8 cellular contexts compared by ENCODE assay signal in the genomic region with DNA sequence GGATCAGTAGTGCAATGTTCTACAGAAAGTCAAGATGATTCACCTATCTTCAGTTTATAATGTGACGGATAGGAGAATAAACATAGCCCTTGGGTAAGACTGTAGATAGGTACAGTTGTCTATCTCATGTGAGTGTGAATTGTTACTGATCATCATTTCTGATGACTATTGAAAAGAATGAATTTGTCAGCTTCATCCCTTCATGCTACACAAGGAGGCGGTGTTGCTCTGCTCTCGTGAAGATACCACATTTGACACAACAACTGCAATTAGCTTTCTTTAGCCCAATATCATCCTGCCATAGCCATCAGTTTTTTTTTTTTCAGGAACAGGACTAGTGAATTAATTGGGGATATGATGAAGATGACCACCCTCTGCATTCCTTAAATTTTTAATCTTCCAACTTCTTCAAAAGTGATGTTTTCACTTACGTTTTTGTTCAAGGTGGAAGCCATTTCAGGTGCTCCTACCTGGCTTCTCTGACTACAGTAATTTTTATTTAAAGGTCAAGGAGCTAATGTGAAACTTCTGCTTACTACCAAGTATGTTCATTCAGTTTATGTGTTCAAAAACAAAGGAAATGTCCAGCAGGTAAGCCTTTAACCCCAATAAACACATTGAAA.
A peak's percentile ranks its signal among the peaks of the same experiment; 100 is the strongest.
DNase-seq lines count a peak whose midpoint lies in the region; FAIRE-seq and TF ChIP-seq lines count a peak whose summit lies in the region.
"Had no signal": no experiment of that assay in that cellular context is flagged by ENCODE, and none has a peak within 500 bp of the region (broad histone marks: within the 10 kb centered on the region; RNA-seq: fewer than 3 reads in every experiment).

No MANE protein-coding gene starts in this region.

- DNase-seq in NAMALWA (ENCODE audit: low spot score): peak; percentile 40
- DNase-seq in endothelial cell of umbilical vein (ENCODE audit: low read depth, low spot score): peak; percentile 45
- DNase-seq in osteocyte (ENCODE audit: extremely low spot score, unreplicated experiment): no peak
- DNase-seq in SIG-M5 treated with dmso at 0.1 percent for 504 hours (lab: John Stamatoyannopoulos, UW; ENCODE audit: unreplicated experiment): no peak
- no peak for DNase-seq in hepatic stellate cell (ENCODE audit: low spot score)
- no peak for DNase-seq in ecto neural progenitor cell (ENCODE audit: low spot score)

- H3K27ac ChIP-seq in endothelial cell of umbilical vein (ENCODE audit: insufficient read depth, low read depth, low read length): no peak overlapping the region
- H3K27ac ChIP-seq: parathyroid adenoma had no signal

- H3K9me3 ChIP-seq in endothelial cell of umbilical vein (replicated peaks; ENCODE audit: control insufficient read depth, insufficient read depth, low read length): no peaks in the 10 kb centered on the region

- CTCF ChIA-PET in endothelial cell of umbilical vein (lab: Charles Lee): interaction anchor here (0.6 to 2.2 kb wide), 53 partner anchors 9 to 1157 kb away, joined by 3 to 103 read pairs (median 4); no protein-coding TSS in a partner anchor

- no peaks in the 10 kb centered on the region for H3K79me2 ChIP-seq in endothelial cell of umbilical vein (ENCODE audit: control insufficient read depth, insufficient read depth, low read length)
- H3K79me2 ChIP-seq: parathyroid adenoma had no signal

- no peaks in the 10 kb centered on the region for H3K4me1 ChIP-seq in endothelial cell of umbilical vein (ENCODE audit: control insufficient read depth, extremely low read depth, insufficient read depth, low read length)
- H3K4me1 ChIP-seq: parathyroid adenoma had no signal

- TF ChIP-seq POLR2A in endothelial cell of umbilical vein (IDR thresholded peaks at IDR 0.05; ENCODE audit: low read depth, low read length): no peak

- H3K9me1 ChIP-seq in endothelial cell of umbilical vein (replicated peaks; ENCODE audit: control insufficient read depth, extremely low read depth, insufficient read depth, low read length): no peaks in the 10 kb centered on the region

- peak; percentile 44 for TF ChIP-seq CTCF in GM12873 (IDR thresholded peaks at IDR 0.05; ENCODE audit: insufficient read depth, low read depth, low read length, missing control alignments)
- TF ChIP-seq CTCF in endothelial cell of umbilical vein (IDR thresholded peaks at IDR 0.05; ENCODE audit: extremely low read depth in 1 of 2, insufficient read depth in 1 of 2, low read depth in 1 of 2, low read length in 2 of 2): peak; percentile 40 to 66
- TF ChIP-seq CTCF in osteocyte (IDR thresholded peaks at IDR 0.05): peak; percentile 70

- H3K4me2 ChIP-seq in endothelial cell of umbilical vein (ENCODE audit: insufficient read depth, low read length): no peak overlapping the region

- no peaks in the 10 kb centered on the region for H3K36me3 Mint-ChIP-seq in osteocyte (ENCODE audit: unreplicated experiment)

- no peaks in the 10 kb centered on the region for H3K27me3 Mint-ChIP-seq in osteocyte (ENCODE audit: unreplicated experiment)

- H3K4me1 Mint-ChIP-seq in osteocyte (ENCODE audit: unreplicated experiment): no peaks in the 10 kb centered on the region

- H3K36me3 ChIP-seq in endothelial cell of umbilical vein (ENCODE audit: control insufficient read depth in 2 of 2, extremely low read depth in 1 of 2, insufficient read depth in 2 of 2, low read length in 2 of 2): no peaks in the 10 kb centered on the region

- H3K4me3 ChIP-seq in endothelial cell of umbilical vein (replicated peaks in 1 of 3; ENCODE audit: insufficient read depth in 1 of 3, low read depth in 1 of 3, low read length in 3 of 3): no peak overlapping the region

- POLR2A ChIA-PET in endothelial cell of umbilical vein (lab: Charles Lee): no interaction called here

- peaks cover 5% of the 10 kb centered on the region for H3K9me3 Mint-ChIP-seq in osteocyte (ENCODE audit: unreplicated experiment)

- FAIRE-seq in endothelial cell of umbilical vein (lab: Jason Lieb, UNC): peak; percentile 47

- no peak overlapping the region for H3K4me3 Mint-ChIP-seq in osteocyte (ENCODE audit: unreplicated experiment)

- H4K20me1 ChIP-seq in endothelial cell of umbilical vein (replicated peaks; ENCODE audit: control insufficient read depth, extremely low read depth, insufficient read depth, low read length): no peaks in the 10 kb centered on the region

- H3K9ac ChIP-seq in endothelial cell of umbilical vein (replicated peaks; ENCODE audit: extremely low read depth, insufficient read depth, low read length): no peak overlapping the region
- H3K9ac ChIP-seq: parathyroid adenoma had no signal

- no peak overlapping the region for H2AFZ ChIP-seq in endothelial cell of umbilical vein (ENCODE audit: low read depth, low read length)
- H2AFZ ChIP-seq: parathyroid adenoma had no signal

- no TSS peak for BruUV-seq in endothelial cell of umbilical vein (replicated peaks; lab: Mats Ljungman, UMichigan)

- H3K27me3 ChIP-seq in endothelial cell of umbilical vein (ENCODE audit: control insufficient read depth in 2 of 2, insufficient read depth in 2 of 2, low read length in 2 of 2): no peaks in the 10 kb centered on the region

- intact Hi-C loops in endothelial cell of umbilical vein (cut with micrococcal nuclease): loop anchor here (1.0 to 10.0 kb wide), 5 partner anchors 100 to 967 kb away; no protein-coding TSS in a partner anchor

- dilution Hi-C loops in endothelial cell of umbilical vein (cut with MboI; ENCODE audit: extremely low pct_ligation_motif_present, low sequenced_read_pairs): no loop called here

- no peak overlapping the region for H3K27ac Mint-ChIP-seq in osteocyte (ENCODE audit: unreplicated experiment)

TF ChIP-seq in endothelial cell of umbilical vein, 7 proteins besides CTCF, POLR2A, EP300 and RAD21:
- TF ChIP-seq MYC (IDR thresholded peaks at IDR 0.05; ENCODE audit: low read depth, low read length) (no peak), GATA2 (IDR thresholded peaks at IDR 0.05; ENCODE audit: insufficient read depth, insufficient read length, low read depth, low read length) (no peak), FOS (IDR thresholded peaks at IDR 0.05; ENCODE audit: borderline replicate concordance, insufficient read depth, low read length) (no peak), JUN (IDR thresholded peaks at IDR 0.05; ENCODE audit: borderline replicate concordance, insufficient read depth, insufficient read length, low read depth) (no peak), POLR2AphosphoS5 (IDR thresholded peaks at IDR 0.05; ENCODE audit: insufficient read depth, low read depth, low read length) (no peak), MAX (IDR thresholded peaks at IDR 0.05; ENCODE audit: insufficient read depth, insufficient read length) (no peak), EZH2 (IDR thresholded peaks at IDR 0.05; ENCODE audit: borderline replicate concordance, low read depth, low read length, severe bottlenecking) (no peak)

Comparison
In these comparisons a context has a peak if more than half of its experiments do, and no peak if none do; other contexts are left out.
1. DNase-seq: peak in NAMALWA (single experiment) and endothelial cell of umbilical vein (single experiment); none in osteocyte (single experiment), SIG-M5 treated with dmso at 0.1 percent for 504 hours (single experiment), hepatic stellate cell (single experiment) and ecto neural progenitor cell (single experiment).
2. Peak in every context shown above with its lines, with median percentiles within 50 percentile points of each other: CTCF ChIP-seq.